ENCODE assay signal across 8 cellular contexts in the genomic region with DNA sequence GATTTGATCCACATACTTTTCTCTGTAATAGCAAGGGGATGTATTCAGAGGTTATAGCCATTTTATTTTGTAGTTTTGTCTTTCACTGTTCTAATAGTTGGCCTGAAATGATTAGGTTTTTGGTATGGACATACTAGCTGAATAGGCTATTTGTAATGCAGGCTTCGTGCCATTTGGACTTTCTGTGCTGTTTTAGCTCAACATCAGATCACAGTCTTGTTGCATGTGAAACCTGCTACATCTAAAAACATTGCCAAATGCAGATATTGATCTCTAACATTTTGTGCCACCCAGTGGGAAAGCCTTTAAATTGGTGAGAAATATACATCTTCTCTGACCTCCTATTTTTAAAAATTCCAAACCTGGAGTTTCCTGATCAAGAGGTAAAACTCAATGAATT.
"Had no signal": no experiment of that assay in that cellular context is flagged by ENCODE, and none has a peak within 500 bp of the region (broad histone marks: within the 10 kb centered on the region; RNA-seq: fewer than 3 reads in every experiment).

No MANE protein-coding gene starts in this region.

- DNase-seq: GDM1, GF-D8 had no signal

- FAIRE-seq: G401.6, GM12878, GM12891, GM12892, GM18507, GM19239 had no signal

- ATAC-seq: GM12878 had no signal

- H3K4me3 ChIP-seq: GM12878 had no signal
